In genomic region chr20:32129863-32130262, GRCh38 we compare ENCODE assay signal across 32 cellular contexts.
"Had no signal": no experiment of that assay in that cellular context is flagged by ENCODE, and none has a peak within 500 bp of the region (broad histone marks: within the 10 kb centered on the region; RNA-seq: fewer than 3 reads in every experiment).

No MANE protein-coding gene starts in this region.

- FAIRE-seq: pancreas had no signal

- H3K36me3 Mint-ChIP-seq: natural killer cell had no signal

- H3K27me3 Mint-ChIP-seq: naive thymus-derived CD4-positive, alpha-beta T cell; progenitor cell of endocrine pancreas; stimulated activated memory B cell treated with anti-CD40 and anti-IgM and Interleukin-4, amounts not matched to agents 10 μg/mL and 1 μg/mL and 100 μg/mL, for 72 hours; stimulated activated naive CD8-positive, alpha-beta T cell treated with anti-CD3 and anti-CD28 coated beads, Interleukin-15, amount 100 ng/mL, for 72 hours; type B pancreatic cell had no signal

- H3K27ac Mint-ChIP-seq: natural killer cell; nephron; progenitor cell of endocrine pancreas; stimulated activated memory B cell treated with anti-CD40 and anti-IgM and Interleukin-4, amounts not matched to agents 10 μg/mL and 1 μg/mL and 100 μg/mL, for 72 hours; stimulated activated naive CD8-positive, alpha-beta T cell treated with anti-CD3 and anti-CD28 coated beads, Interleukin-15, amount 100 ng/mL, for 72 hours; type B pancreatic cell had no signal

- H3K9me3 ChIP-seq: neutrophil, pancreas, psoas muscle, spleen, suprapubic skin, testis, tibial artery, transverse colon, upper lobe of right lung, vagina had no signal

- H3K4me1 ChIP-seq: pancreas, spleen, transverse colon, upper lobe of right lung had no signal

- H3K4me3 ChIP-seq: pancreas, psoas muscle, skin epidermis, smooth muscle cell, spleen, suprapubic skin, testis, tibial artery, transverse colon, upper lobe of right lung, vagina had no signal

- H3K4me2 ChIP-seq: smooth muscle cell had no signal

- H3K27me3 ChIP-seq: neutrophil, pancreas, spleen, suprapubic skin, testis, tibial artery, transverse colon, upper lobe of right lung, vagina had no signal

- H3K36me3 ChIP-seq: pancreas, suprapubic skin had no signal

- H3K9me3 Mint-ChIP-seq: naive thymus-derived CD4-positive, alpha-beta T cell; natural killer cell; nephron; neural crest cell; stimulated activated memory B cell treated with anti-CD40 and anti-IgM and Interleukin-4, amounts not matched to agents 10 μg/mL and 1 μg/mL and 100 μg/mL, for 72 hours; stimulated activated naive CD8-positive, alpha-beta T cell treated with anti-CD3 and anti-CD28 coated beads, Interleukin-15, amount 100 ng/mL, for 72 hours; type B pancreatic cell had no signal

- DNase-seq: naive thymus-derived CD4-positive, alpha-beta T cell; natural killer cell; nucleus accumbens; pancreas; posterior cingulate gyrus; psoas muscle; right cardiac atrium; spleen; stimulated activated CD4-positive, alpha-beta T cell treated with anti-CD3 and anti-CD28 coated beads, Interleukin-12 subunit alpha, Interleukin-12 subunit beta, amount 100 ng/mL, for 4 hours; stimulated activated CD4-positive, alpha-beta T cell treated with anti-CD3 and anti-CD28 coated beads, Interleukin-1b, Interleukin-23, amount 100 ng/mL, for 48 hours; stimulated activated CD4-positive, alpha-beta T cell treated with anti-CD3 and anti-CD28 coated beads, Interleukin-4, amount 100 ng/mL, for 1 hour; stimulated activated CD4-positive, alpha-beta T cell treated with anti-CD3 and anti-CD28 coated beads, Interleukin-4, amount 100 ng/mL, for 4 hours; stimulated activated CD8-positive, alpha-beta memory T cell treated with anti-CD3 and anti-CD28 coated beads, Interleukin-4, amount 100 ng/mL, for 48 hours; stimulated activated naive CD4-positive, alpha-beta T cell; stimulated activated naive CD8-positive, alpha-beta T cell treated with anti-CD3 and anti-CD28 coated beads, Interleukin-15, amount 100 ng/mL, for 72 hours; stimulated activated naive CD8-positive, alpha-beta T cell treated with anti-CD3 and anti-CD28 coated beads, Interleukin-15, Interleukin-2, amounts not matched to agents 100 U/mL and 50 U/mL, for 24 hours; substantia nigra; testis; tibial artery; transverse colon; upper lobe of right lung had no signal

- ATAC-seq: naive thymus-derived CD4-positive, alpha-beta T cell; natural killer cell; pancreas; right cardiac atrium; sciatic nerve; stimulated activated memory B cell treated with anti-CD40 and anti-IgM and Interleukin-4, amounts not matched to agents 10 μg/mL and 1 μg/mL and 100 μg/mL, for 72 hours; stimulated activated naive CD8-positive, alpha-beta T cell treated with anti-CD3 and anti-CD28 coated beads, Interleukin-15, amount 100 ng/mL, for 72 hours; stimulated activated naive CD8-positive, alpha-beta T cell treated with anti-CD3 and anti-CD28 coated beads, Interleukin-15, Interleukin-2, amounts not matched to agents 100 U/mL and 50 U/mL, for 24 hours; upper lobe of right lung had no signal

- H3K4me3 Mint-ChIP-seq: naive thymus-derived CD4-positive, alpha-beta T cell; natural killer cell; nephron; neural crest cell; stimulated activated memory B cell treated with anti-CD40 and anti-IgM and Interleukin-4, amounts not matched to agents 10 μg/mL and 1 μg/mL and 100 μg/mL, for 72 hours; stimulated activated naive CD8-positive, alpha-beta T cell treated with anti-CD3 and anti-CD28 coated beads, Interleukin-15, amount 100 ng/mL, for 72 hours; type B pancreatic cell had no signal

- H3K27ac ChIP-seq: neutrophil, pancreas, psoas muscle, skin epidermis, spleen, suprapubic skin, testis, tibial artery, transverse colon, upper lobe of right lung, vagina had no signal
